ENCODE assay signal across 8 cellular contexts in the genomic region with DNA sequence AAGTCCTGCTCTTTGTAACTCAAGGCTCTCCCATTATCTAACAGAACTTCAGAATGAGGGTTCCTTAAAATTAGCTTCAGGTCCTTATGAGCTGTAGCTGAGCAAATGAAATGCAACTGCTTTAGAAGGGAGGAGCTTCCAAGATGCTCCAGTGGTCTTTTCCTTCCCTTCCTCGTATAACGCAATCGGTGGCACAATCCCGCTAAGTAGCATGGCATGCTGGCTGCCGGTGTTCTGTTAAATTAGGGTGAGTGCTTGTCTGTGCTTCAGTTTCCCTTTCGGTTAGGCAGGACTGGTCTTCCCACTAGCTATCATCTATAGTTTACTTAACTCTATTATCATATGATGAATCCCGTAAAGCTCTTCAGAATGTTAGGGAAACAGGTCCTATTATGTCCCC. TPM values are rescaled to one million over a fixed set of nuclear protein-coding genes. Genes with fewer than 3 reads are reported as not detected.
DNase-seq lines count a peak whose midpoint lies in the region; ATAC-seq and TF ChIP-seq lines count a peak whose summit lies in the region.

No MANE protein-coding gene starts in this region.

- intact Hi-C loops in prostate gland (cut with DNase I), result no loop called here

- peak overlapping the region; percentile 70 for H3K27ac ChIP-seq in VCaP
- peak overlapping the region; percentile 68 for H3K27ac ChIP-seq in foreskin keratinocyte
- peak overlapping the region; percentile 90 to 94 for H3K27ac ChIP-seq in prostate gland

- DNase-seq in GM10266 (ENCODE audit: extremely low spot score), result peak; percentile 65
- DNase-seq in foreskin keratinocyte, result peak in 1 of 2 donors; percentile 37
- peak; percentile 29 for DNase-seq in prostate gland (ENCODE audit: low spot score)
- no peak for DNase-seq in NCI-H2029 treated with DMSO at 0.1 percent for 48 hours (lab: John Stamatoyannopoulos, UW)
- no peak for DNase-seq in ureter (ENCODE audit: low spot score)
- no peak for DNase-seq in amygdala (lab: John Stamatoyannopoulos, UW)

- H3K9me3 ChIP-seq in prostate gland, result no peaks in the 10 kb centered on the region

- H3K27me3 ChIP-seq in foreskin keratinocyte (no peaks in the 10 kb centered on the region), prostate gland (replicated peaks; ENCODE audit: insufficient read depth) (no peaks in the 10 kb centered on the region)

- H3K36me3 ChIP-seq in prostate gland, result no peaks in the 10 kb centered on the region

- no peak for TF ChIP-seq CTCF in GM10266 (IDR thresholded peaks at IDR 0.05; ENCODE audit: control insufficient read depth, insufficient read depth, low read depth, missing control alignments)
- no peak for TF ChIP-seq CTCF in VCaP (conservative IDR thresholded peaks at IDR 0.05)
- no peak for TF ChIP-seq CTCF in foreskin keratinocyte (conservative IDR thresholded peaks at IDR 0.05)
- no peak for TF ChIP-seq CTCF in prostate gland (IDR thresholded peaks at IDR 0.05)

- 2% methylated on average over 7 of the region's 7 CpGs for WGBS in prostate gland

- peak overlapping the region; percentile 45 to 65 for H3K4me3 ChIP-seq in prostate gland

- TF ChIP-seq POLR2A in prostate gland (IDR thresholded peaks at IDR 0.05), result no peak

- H3K4me1 ChIP-seq in foreskin keratinocyte (peaks cover 57% of the 10 kb centered on the region), prostate gland (replicated peaks) (no peaks in the 10 kb centered on the region)

- ATAC-seq in HG02798 (IDR thresholded peaks at IDR 0.05; ENCODE audit: poor library complexity, unreplicated experiment) (peak; percentile 24), foreskin keratinocyte (no peak)

RNA-seq across cellular contexts. Expression of gene KIAA0040, which starts 0.9 kb away (rescaled TPM):
- total RNA-seq in foreskin keratinocyte, result 70.3 and 80.8 TPM in 2 replicates
- 34.5 and 35.5 TPM in 2 replicates for polyA plus RNA-seq in foreskin keratinocyte
- 10 to 100 TPM; 17.4 to 19.1 TPM for total RNA-seq in prostate gland
- total RNA-seq in ureter, result 25.3 TPM

Comparison
In these comparisons a context has a peak if more than half of its experiments do, and no peak if none do; other contexts are left out.
1. DNase-seq: peak in GM10266 (single experiment) and prostate gland (single experiment); none in NCI-H2029 treated with DMSO at 0.1 percent for 48 hours (single experiment), ureter (single experiment) and amygdala (0 of 56).
2. Peak in every context shown above with its lines, with median percentiles within 50 percentile points of each other: H3K27ac ChIP-seq.